In genomic region chr14:51457858-51458562, GRCh38 we compare ENCODE assay signal across 15 cellular contexts.
"Had no signal": no experiment of that assay in that cellular context is flagged by ENCODE, and none has a peak within 500 bp of the region (broad histone marks: within the 10 kb centered on the region; RNA-seq: fewer than 3 reads in every experiment).

No MANE protein-coding gene starts in this region.

- H3K4me3 ChIP-seq: ascending aorta, lower lobe of right lung, right atrium auricular region, tibial nerve had no signal

- H3K9me3 ChIP-seq: ascending aorta, lower lobe of right lung, right atrium auricular region, tibial nerve had no signal

- DNase-seq: activated CD4-positive, alpha-beta T cell treated with anti-CD3 and anti-CD28 coated beads, Interleukin-2, amount 50 U/mL, for 48 hours; activated gamma-delta T cell; effector CD4-positive, alpha-beta T cell; left colon; lower lobe of right lung; midbrain; nucleus accumbens; posterior cingulate gyrus; stimulated activated CD4-positive, alpha-beta T cell treated with anti-CD3 and anti-CD28 coated beads, Interleukin-2, amount 100 ng/mL, for 24 hours; stimulated activated naive CD8-positive, alpha-beta T cell treated with anti-CD3 and anti-CD28 coated beads, Interleukin-15, Interleukin-2, amounts not matched to agents 100 U/mL and 50 U/mL, for 24 hours; substantia nigra; T-helper 2 cell had no signal

- H3K36me3 ChIP-seq: ascending aorta, lower lobe of right lung, right atrium auricular region, tibial nerve had no signal

- H3K27me3 ChIP-seq: ascending aorta, right atrium auricular region, tibial nerve had no signal

- H3K4me1 ChIP-seq: ascending aorta, lower lobe of right lung, right atrium auricular region had no signal

- H3K27ac ChIP-seq: ascending aorta, lower lobe of right lung, right atrium auricular region, tibial nerve had no signal

- ATAC-seq: left colon; lower lobe of right lung; stimulated activated naive CD8-positive, alpha-beta T cell treated with anti-CD3 and anti-CD28 coated beads, Interleukin-15, Interleukin-2, amounts not matched to agents 100 U/mL and 50 U/mL, for 24 hours had no signal
